25 cellular contexts compared by ENCODE assay signal in the genomic region with DNA sequence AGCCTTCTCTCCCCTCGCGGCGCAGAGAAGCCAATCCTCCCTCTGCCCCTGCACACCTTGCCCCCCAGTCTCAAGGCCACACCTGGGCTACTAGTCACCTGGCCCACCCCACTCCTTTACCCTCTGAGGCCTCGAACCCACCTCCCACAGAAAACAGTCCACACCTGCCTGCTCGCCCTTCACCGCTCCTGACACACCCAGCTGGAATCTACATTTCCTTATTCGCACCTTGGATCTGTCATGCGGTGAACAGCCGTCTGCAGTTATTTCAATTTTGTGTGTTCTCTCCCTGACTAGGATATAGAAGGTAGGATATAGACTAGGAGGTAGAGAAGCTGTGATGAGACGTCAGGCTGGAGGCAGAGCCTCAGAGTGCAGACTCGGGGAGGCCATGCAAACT. TPM values are rescaled to one million over a fixed set of nuclear protein-coding genes. Genes with fewer than 3 reads are reported as not detected.
DNase-seq lines count a peak whose midpoint lies in the region; ATAC-seq, FAIRE-seq and TF ChIP-seq lines count a peak whose summit lies in the region.
"Had no signal": no experiment of that assay in that cellular context is flagged by ENCODE, and none has a peak within 500 bp of the region (broad histone marks: within the 10 kb centered on the region; RNA-seq: fewer than 3 reads in every experiment).

No MANE protein-coding gene starts in this region.

- H3K4me1 ChIP-seq in H1 (replicated peaks in 1 of 4; ENCODE audit: control insufficient read depth in 3 of 4, insufficient read depth in 4 of 4, low read length in 3 of 4) (peaks cover 0 to 4% (median under 1%) of the 10 kb centered on the region in 4 experiments; a peak in 3 of 7 replicates), spleen (peaks cover 0 to 6% (median 0%) of the 10 kb centered on the region in 6 donors)

- no peaks in the 10 kb centered on the region for H3K79me2 ChIP-seq in H1 (ENCODE audit: control insufficient read depth in 1 of 2, insufficient read depth in 2 of 2, low read length in 2 of 2)

- no peak overlapping the region for H2AK5ac ChIP-seq in H1 (ENCODE audit: low read depth, low read length)

- H3K23me2 ChIP-seq in H1 (ENCODE audit: low read depth, low read length), result no peaks in the 10 kb centered on the region

- no peak overlapping the region for H3K4me2 ChIP-seq in H1 (ENCODE audit: insufficient read depth in 1 of 2, low read depth in 2 of 2, low read length in 2 of 2)
- H3K4me2 ChIP-seq: KMS-11, SK-N-SH had no signal

- H2AFZ ChIP-seq in H1 (ENCODE audit: low read length), result no peak overlapping the region
- H2AFZ ChIP-seq: GM23248 had no signal

- CTCF ChIA-PET in H1 (lab: Charles Lee; ENCODE audit: partially characterized antibody), result interaction anchor here (0.6 to 1.3 kb wide), 5 partner anchors 9 to 361 kb away, joined by 3 to 6 read pairs (median 3); no protein-coding TSS in a partner anchor

- H3K9me3 ChIP-seq in H1 (ENCODE audit: insufficient read depth in 2 of 2, low read depth in 1 of 2, low read length in 1 of 2), result no peaks in the 10 kb centered on the region
- no peaks in the 10 kb centered on the region for H3K9me3 ChIP-seq in spleen
- H3K9me3 ChIP-seq: SK-N-SH had no signal

- H3K27ac Mint-ChIP-seq in natural killer cell, result peak overlapping the region; percentile 71 to 79
- no peak overlapping the region for H3K27ac Mint-ChIP-seq in natural killer cell treated with Interleukin-12 subunit alpha and Interleukin-12 subunit beta and Interleukin-15 and Interleukin-18, amount 100 ng/mL, for 72 hours
- H3K27ac Mint-ChIP-seq: HFFc6 had no signal

- H3K4me3 Mint-ChIP-seq in natural killer cell, result no peak overlapping the region
- no peak overlapping the region for H3K4me3 Mint-ChIP-seq in natural killer cell treated with Interleukin-12 subunit alpha and Interleukin-12 subunit beta and Interleukin-15 and Interleukin-18, amount 100 ng/mL, for 72 hours
- H3K4me3 Mint-ChIP-seq: H9, HFFc6 had no signal

- H3K27me3 ChIP-seq in H1 (replicated peaks in 1 of 4; ENCODE audit: control insufficient read depth in 3 of 4, extremely low read depth in 1 of 4, insufficient read depth in 3 of 4, low read length in 3 of 4) (no peaks in the 10 kb centered on the region), spleen (replicated peaks in 1 of 7) (peaks cover 0 to 5% (median 0%) of the 10 kb centered on the region in 7 donors)

- H2BK12ac ChIP-seq in H1 (ENCODE audit: low read depth, low read length), result no peak overlapping the region

- no peak overlapping the region for H2BK20ac ChIP-seq in H1 (ENCODE audit: low read length)

- H3K4me3 ChIP-seq in H1 (ENCODE audit: extremely low read depth in 1 of 4, insufficient read depth in 2 of 4, low read depth in 3 of 4, low read length in 4 of 4) (no peak overlapping the region), spleen (no peak overlapping the region)
- H3K4me3 ChIP-seq: GM23248 had no signal

- no peak for TF ChIP-seq EP300 in H1 (IDR thresholded peaks at IDR 0.05; ENCODE audit: borderline replicate concordance in 1 of 2, low read depth in 2 of 2, low read length in 2 of 2)

- H3K4me1 Mint-ChIP-seq in natural killer cell, result peaks cover 53 to 76% of the 10 kb centered on the region in 2 donors
- H3K4me1 Mint-ChIP-seq in natural killer cell treated with Interleukin-12 subunit alpha and Interleukin-12 subunit beta and Interleukin-15 and Interleukin-18, amount 100 ng/mL, for 72 hours (ENCODE audit: low read depth in 2 of 2), result peaks cover 22 to 51% of the 10 kb centered on the region in 2 donors

- no peaks in the 10 kb centered on the region for H3K79me1 ChIP-seq in H1 (ENCODE audit: low read depth, low read length)

- no peak overlapping the region for H3K23ac ChIP-seq in H1 (ENCODE audit: insufficient read length)

- H3K27me3 Mint-ChIP-seq in natural killer cell (ENCODE audit: low read depth in 2 of 2), result no peaks in the 10 kb centered on the region
- H3K27me3 Mint-ChIP-seq in natural killer cell treated with Interleukin-12 subunit alpha and Interleukin-12 subunit beta and Interleukin-15 and Interleukin-18, amount 100 ng/mL, for 72 hours, result no peaks in the 10 kb centered on the region

- WGBS in H1 (ENCODE audit: extremely low coverage in 1 of 2, insufficient coverage in 1 of 2, insufficient read length in 1 of 2, insufficient replicate concordance in 2 of 2, low coverage in 1 of 2, low lambda C conversion rate in 2 of 2, missing lambda C conversion rate in 1 of 2), 2 experiments, result 91% methylated on average over 11 of the region's 11 CpGs; no CpG with 5 or more reads in 1 of the 2 experiments
- WGBS in spleen, 5 donors, result 88 to 93% (median 90%) methylated on average over 11 of the region's 11 CpGs

- TF ChIP-seq CTCF in natural killer cell (IDR thresholded peaks at IDR 0.05), result no peak
- no peak for TF ChIP-seq CTCF in H1 (IDR thresholded peaks at IDR 0.05; ENCODE audit: control extremely low read depth in 1 of 3, insufficient read depth in 1 of 3, low read depth in 1 of 3, low read length in 3 of 3)
- no peak for TF ChIP-seq CTCF in spleen (IDR thresholded peaks at IDR 0.05 in 8 of 11, conservative IDR thresholded peaks at IDR 0.05 in 3 of 11)

- H3K4ac ChIP-seq in H1 (replicated peaks; ENCODE audit: insufficient read length, low read depth, low read length), result no peak overlapping the region

- no peak overlapping the region for H2BK120ac ChIP-seq in H1 (replicated peaks; ENCODE audit: low read depth, low read length)

- no peak overlapping the region for H3K9ac ChIP-seq in H1 (replicated peaks in 1 of 4; ENCODE audit: extremely low read depth in 1 of 4, low read depth in 3 of 4, low read length in 3 of 4)
- H3K9ac ChIP-seq: GM23248, KMS-11, SK-N-SH had no signal

- no peaks in the 10 kb centered on the region for H4K20me1 ChIP-seq in H1 (replicated peaks in 1 of 2; ENCODE audit: control insufficient read depth in 1 of 2, insufficient read depth in 2 of 2, low read length in 2 of 2)

- POLR2A ChIA-PET in H1 (lab: Charles Lee; ENCODE audit: partially characterized antibody), result interaction anchor here (0.9 to 1.0 kb wide), 2 partner anchors 12 to 16 kb away, joined by 3 read pairs; no protein-coding TSS in a partner anchor

- no peak overlapping the region for H3K56ac ChIP-seq in H1 (replicated peaks; ENCODE audit: insufficient read length, low read depth, low read length)

- H2BK15ac ChIP-seq in H1 (ENCODE audit: low read length), result no peak overlapping the region

- FAIRE-seq in H1 (lab: Jason Lieb, UNC), result no peak
- FAIRE-seq: GM18507 had no signal

- no peak overlapping the region for H3K18ac ChIP-seq in H1 (ENCODE audit: extremely low read depth, low read length)

- TF ChIP-seq RAD21 in H1 (IDR thresholded peaks at IDR 0.05 in 1 of 2, conservative IDR thresholded peaks at IDR 0.05 in 1 of 2; ENCODE audit: low read depth in 2 of 2, low read length in 2 of 2), result no peak

- no peak for TF ChIP-seq POLR2A in H1 (IDR thresholded peaks at IDR 0.05; ENCODE audit: control extremely low read depth in 1 of 2, low read depth in 2 of 2, low read length in 2 of 2)
- TF ChIP-seq POLR2A in spleen (IDR thresholded peaks at IDR 0.05), result no peak

- no peak overlapping the region for H4K5ac ChIP-seq in H1 (ENCODE audit: insufficient read length, low read depth, low read length)

- H3K9me3 Mint-ChIP-seq in natural killer cell, result no peaks in the 10 kb centered on the region
- no peaks in the 10 kb centered on the region for H3K9me3 Mint-ChIP-seq in natural killer cell treated with Interleukin-12 subunit alpha and Interleukin-12 subunit beta and Interleukin-15 and Interleukin-18, amount 100 ng/mL, for 72 hours
- H3K9me3 Mint-ChIP-seq: H9, HFFc6, IgD-negative memory B cell had no signal

- H3K14ac ChIP-seq in H1 (ENCODE audit: insufficient read length), result no peak overlapping the region

- H4K91ac ChIP-seq in H1 (replicated peaks; ENCODE audit: insufficient read length, low read length), result no peak overlapping the region

- H3K27ac ChIP-seq in H1 (ENCODE audit: low read depth, low read length) (no peak overlapping the region), spleen (no peak overlapping the region)
- H3K27ac ChIP-seq: GM23248, KMS-11 had no signal

- H3K36me3 Mint-ChIP-seq in natural killer cell, result no peaks in the 10 kb centered on the region
- no peaks in the 10 kb centered on the region for H3K36me3 Mint-ChIP-seq in natural killer cell treated with Interleukin-12 subunit alpha and Interleukin-12 subunit beta and Interleukin-15 and Interleukin-18, amount 100 ng/mL, for 72 hours
- H3K36me3 Mint-ChIP-seq: IgD-negative memory B cell had no signal

- H2BK5ac ChIP-seq in H1 (ENCODE audit: low read depth, low read length), result 0 out of 2 replicates have a peak overlapping the region, but pooled peaks have one; percentile 35

- DNase-seq in natural killer cell (no peak), H1 (ENCODE audit: low read depth in 1 of 2, low spot score in 2 of 2) (no peak), kidney tubule cell (ENCODE audit: low spot score) (peak; percentile 33), spleen (peak; percentile 52), NCI-H2196 (lab: John Stamatoyannopoulos, UW; ENCODE audit: unreplicated experiment) (no peak), HuH-7 (ENCODE audit: low spot score) (no peak)
- no peak for DNase-seq in natural killer cell treated with Interleukin-12 subunit alpha and Interleukin-12 subunit beta and Interleukin-15 and Interleukin-18, amount 100 ng/mL, for 72 hours (ENCODE audit: low spot score)
- DNase-seq: 8988T, GM23248, H9, HFFc6, MM.1S, NCI-H1048, NCI-H1417, NCI-H1694 treated with DMSO at 0.1 percent for 48 hours, NCI-H2081, NCI-H226, NCI-H510A, NCI-H69, SK-N-SH had no signal

- H3K36me3 ChIP-seq in H1 (ENCODE audit: control insufficient read depth in 2 of 4, insufficient read depth in 4 of 4, low read length in 3 of 4) (no peaks in the 10 kb centered on the region), spleen (no peaks in the 10 kb centered on the region)

- no peak overlapping the region for H4K8ac ChIP-seq in H1 (ENCODE audit: extremely low read depth, insufficient read depth, low read length)

- ATAC-seq in natural killer cell, result no peak
- no peak for ATAC-seq in natural killer cell treated with Interleukin-12 subunit alpha and Interleukin-12 subunit beta and Interleukin-15 and Interleukin-18, amount 100 ng/mL, for 72 hours
- no peak for ATAC-seq in HG03175 (IDR thresholded peaks at IDR 0.05; ENCODE audit: unreplicated experiment)

- intact Hi-C loops in natural killer cell (cut with micrococcal nuclease) (no loop called here), spleen (cut with DNase I; ENCODE audit: low total_unique reads) (no loop called here)

RNA-seq across cellular contexts. Expression of a gene that starts 29.4 kb away (rescaled TPM):
- total RNA-seq in natural killer cell, result 1 to 10 TPM; 4.9 to 9.7 (median 8.4) TPM
- total RNA-seq in natural killer cell treated with Interleukin-12 subunit alpha and Interleukin-12 subunit beta and Interleukin-15 and Interleukin-18, amount 100 ng/mL, for 72 hours, result 1 to 10 TPM; 2.1 to 3.6 TPM
- total RNA-seq in H1 (2021; fragmentation: NEBNext Ultra II Directional; extraction: Animal tissue kit (Norgen Biotek cat#: 25700)), result 0.39 and 1.2 TPM in 2 replicates
- polyA plus RNA-seq in H1 (2011; rRNA removed), result 0.31 and 1.6 TPM in 2 replicates
- polyA plus RNA-seq in H1 (2011; cell fraction: cytosol; rRNA removed), result 0.92 TPM
- not detected for polyA plus RNA-seq in H1 (2011; cell fraction: nucleus; rRNA removed)
- polyA plus RNA-seq in H1 (2012, experiment 1 of 2), result 0.71 to 1.7 TPM (median 0.97 TPM) in 4 replicates
- 0.76 TPM for polyA plus RNA-seq in H1 (2012, experiment 2 of 2)
- 0.77 TPM for polyA plus RNA-seq in H1 (2013, experiment 1 of 2)
- polyA plus RNA-seq in H1 (2013, experiment 2 of 2), result 0.53 TPM
- 0.22 TPM in 1 of 2 replicates, not detected in the other for polyA minus RNA-seq in H1 (2011; rRNA and poly(A)+ RNA removed)
- polyA minus RNA-seq in H1 (2011; cell fraction: cytosol; rRNA and poly(A)+ RNA removed), result not detected
- polyA minus RNA-seq in H1 (2011; cell fraction: nucleus; rRNA and poly(A)+ RNA removed), result not detected
- 1 to 10 TPM in 2 of 7 donors, not detected in 5; 1.0 to 1.4 TPM for total RNA-seq in spleen
- polyA plus RNA-seq in spleen, result 1 to 10 TPM in 2 of 3 donors, under 1 TPM in 1; 0.91 to 2.2 (median 1.4) TPM
- total RNA-seq: Calu3, GM23248, HFFc6 had no signal

Comparison
In these comparisons a context has a peak if more than half of its experiments do, and no peak if none do; other contexts are left out.
1. H3K27ac Mint-ChIP-seq: peak in natural killer cell (2 of 2); none in natural killer cell treated with Interleukin-12 subunit alpha and Interleukin-12 subunit beta and Interleukin-15 and Interleukin-18, amount 100 ng/mL, for 72 hours (0 of 2).
2. DNase-seq: peak in kidney tubule cell (single experiment) and spleen (single experiment); none in natural killer cell (single experiment), natural killer cell treated with Interleukin-12 subunit alpha and Interleukin-12 subunit beta and Interleukin-15 and Interleukin-18, amount 100 ng/mL, for 72 hours (single experiment), H1 (0 of 2), NCI-H2196 (single experiment) and HuH-7 (single experiment).